Comparison of ENCODE assay signal across 33 cellular contexts in the genomic region with DNA sequence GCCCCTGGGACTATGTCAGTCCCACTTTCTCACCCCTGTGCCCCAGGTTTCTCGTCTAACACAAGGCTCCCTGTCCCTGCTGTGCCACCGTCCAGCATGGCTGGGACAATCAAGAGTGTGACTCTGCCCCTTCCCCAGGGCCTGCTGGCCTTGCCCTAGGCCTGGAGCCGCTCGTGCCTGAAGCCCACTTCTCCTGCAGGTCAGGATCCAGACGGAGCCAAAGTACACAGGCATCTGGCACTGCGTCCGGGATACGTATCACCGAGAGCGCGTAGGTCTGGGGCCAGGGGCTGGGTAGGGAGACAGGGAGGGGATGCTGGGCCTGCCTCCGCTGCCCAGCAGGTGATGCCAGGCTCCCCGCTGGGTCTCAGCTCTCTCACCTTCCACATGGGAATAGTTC. TPM values are rescaled to one million over a fixed set of nuclear protein-coding genes. Genes with fewer than 3 reads are reported as not detected.
"Had no signal": no experiment of that assay in that cellular context is flagged by ENCODE, and none has a peak within 500 bp of the region (broad histone marks: within the 10 kb centered on the region; RNA-seq: fewer than 3 reads in every experiment).

No MANE protein-coding gene starts in this region.

- H3K27me3 ChIP-seq: adrenal gland, Peyer's patch, SJSA1 had no signal

- H3K27ac ChIP-seq: adrenal gland, Peyer's patch, RWPE1, SJSA1 had no signal

- DNase-seq: activated B cell treated with CpG ODN at 0.5 μM for 24 hours; activated CD4-positive, alpha-beta memory T cell treated with anti-CD3 and anti-CD28 coated beads for 36 hours; activated CD4-positive, alpha-beta T cell treated with anti-CD3 and anti-CD28 coated beads for 1 hour; activated CD4-positive, alpha-beta T cell treated with anti-CD3 and anti-CD28 coated beads, Interleukin-2, amount 10 ng/mL, durations not matched to agents 7 days and 5 days; activated CD8-positive, alpha-beta memory T cell treated with anti-CD3 and anti-CD28 coated beads for 24 hours; activated naive CD4-positive, alpha-beta T cell treated with anti-CD3 and anti-CD28 coated beads, Interleukin-2, amount 50 U/mL, for 16 hours; activated naive CD8-positive, alpha-beta T cell treated with anti-CD3 and anti-CD28 coated beads, Interleukin-2, amount 10 ng/mL, durations not matched to agents 7 days and 5 days; activated T-cell treated with anti-CD3 and anti-CD28 coated beads, Interleukin-2, amount 50 U/mL, for 48 hours; adrenal gland; anterior cingulate cortex; central memory CD4-positive, alpha-beta T cell; KG1; NCI-H1092; NCI-H1417; NCI-H1694; NCI-H2029; NCI-H2107; NCI-H2171 treated with DMSO at 0.1 percent for 48 hours; NCI-H226; NCI-H526; NCI-H82; Right ventricle myocardium superior; SW 1271; T-helper 9 cell had no signal

- H3K4me3 ChIP-seq: adrenal gland, Peyer's patch, SJSA1 had no signal

- H3K9me3 ChIP-seq: adrenal gland, Peyer's patch, SJSA1 had no signal

- ATAC-seq: SK-N-SH treated with all-trans-retinoic acid at 6 μM for 48 hours had no signal

- H3K36me3 ChIP-seq: adrenal gland, Peyer's patch, SJSA1 had no signal

- H3K4me1 ChIP-seq: adrenal gland, SJSA1 had no signal

RNA-seq across cellular contexts. Expression of a gene that starts 2.8 kb away (rescaled TPM):
- total RNA-seq: activated B cell treated with CpG ODN at 0.5 μM for 24 hours; activated CD4-positive, alpha-beta memory T cell treated with anti-CD3 and anti-CD28 coated beads for 36 hours; activated CD4-positive, alpha-beta T cell treated with anti-CD3 and anti-CD28 coated beads, Interleukin-2, amount 10 ng/mL, durations not matched to agents 7 days and 5 days; activated naive CD8-positive, alpha-beta T cell treated with anti-CD3 and anti-CD28 coated beads, Interleukin-2, amount 10 ng/mL, durations not matched to agents 7 days and 5 days; bronchial epithelial cell; LHCN-M2; MCF 10A; NCI-H460; Right ventricle myocardium superior; SJSA1 had no signal
- polyA plus RNA-seq: IgD-negative memory B cell had no signal
